ENCODE assay signal across 27 cellular contexts in genomic region chr4:101415962-101416361, GRCh38.
DNase-seq lines count a peak whose midpoint lies in the region; ATAC-seq and TF ChIP-seq lines count a peak whose summit lies in the region.
"Had no signal": no experiment of that assay in that cellular context is flagged by ENCODE, and none has a peak within 500 bp of the region (broad histone marks: within the 10 kb centered on the region; RNA-seq: fewer than 3 reads in every experiment).

No MANE protein-coding gene starts in this region.

- intact Hi-C loops in Right ventricle myocardium superior (cut with DNase I) = no loop called here
- intact Hi-C loops in cardiac septum (cut with DNase I) = no loop called here
- intact Hi-C loops in spleen (cut with DNase I; ENCODE audit: low total_unique reads) = no loop called here

- ATAC-seq in Right ventricle myocardium superior (ENCODE audit: poor library complexity) = no peak
- ATAC-seq: GM12878, GM23338, Right ventricle myocardium inferior had no signal

- peaks cover 0 to 36% (median 27%) of the 10 kb centered on the region in 6 donors for H3K4me1 ChIP-seq in spleen
- H3K4me1 ChIP-seq: SJSA1 had no signal

- 92 to 94% (median 92%) methylated on average over 5 to 6 of the region's 6 CpGs for WGBS in spleen, 5 donors

- no peak for TF ChIP-seq POLR2A in spleen (IDR thresholded peaks at IDR 0.05)

- H3K36me3 ChIP-seq in spleen = no peaks in the 10 kb centered on the region
- H3K36me3 ChIP-seq: HAP-1, SJSA1 had no signal

- H3K27me3 ChIP-seq in spleen (replicated peaks in 1 of 7) = no peaks in the 10 kb centered on the region
- H3K27me3 ChIP-seq: SJSA1 had no signal

- DNase-seq in Right ventricle myocardium superior (peak; percentile 29), cardiac septum (ENCODE audit: low spot score) (no peak), cerebellum (ENCODE audit: low spot score) (peak; percentile 28), myocyte (ENCODE audit: low read depth) (peak; percentile 49), spleen (peak; percentile 73), H4 (ENCODE audit: low spot score) (no peak), NCI-H2171 treated with DMSO at 0.1 percent for 48 hours (lab: John Stamatoyannopoulos, UW) (no peak), dedifferentiated amniotic fluid mesenchymal stem cell (ENCODE audit: extremely low spot score) (no peak)
- DNase-seq: AML-193; CD4-positive, alpha-beta memory T cell; COR-L47; GDM1; IMR-90; NCI-H1048; NCI-H1417; NCI-H1694; NCI-H2029 treated with DMSO at 0.1 percent for 48 hours; NCI-H2227 treated with DMSO at 0.1 percent for 48 hours; NCI-H524; NCI-H748 treated with DMSO at 0.1 percent for 48 hours; PC-9 had no signal

- no peak overlapping the region for H3K27ac ChIP-seq in spleen
- H3K27ac ChIP-seq: KMS-11, PC-9, SJSA1 had no signal

- H3K9me3 ChIP-seq in spleen = peaks cover 0 to 4% (median 0%) of the 10 kb centered on the region in 8 donors
- H3K9me3 ChIP-seq: HAP-1, SJSA1 had no signal

- no peak for TF ChIP-seq CTCF in spleen (IDR thresholded peaks at IDR 0.05 in 8 of 11, conservative IDR thresholded peaks at IDR 0.05 in 3 of 11)

- H3K4me3 ChIP-seq in spleen = no peak overlapping the region
- H3K4me3 ChIP-seq: GM12878, GM23338, HAP-1, PC-9, SJSA1 had no signal

Comparison
In these comparisons a context has a peak if more than half of its experiments do, and no peak if none do; other contexts are left out.
1. DNase-seq: peak in Right ventricle myocardium superior (single experiment), cerebellum (single experiment), myocyte (single experiment) and spleen (single experiment); none in cardiac septum (single experiment), H4 (single experiment), NCI-H2171 treated with DMSO at 0.1 percent for 48 hours (single experiment) and dedifferentiated amniotic fluid mesenchymal stem cell (single experiment).